In the genomic region with DNA sequence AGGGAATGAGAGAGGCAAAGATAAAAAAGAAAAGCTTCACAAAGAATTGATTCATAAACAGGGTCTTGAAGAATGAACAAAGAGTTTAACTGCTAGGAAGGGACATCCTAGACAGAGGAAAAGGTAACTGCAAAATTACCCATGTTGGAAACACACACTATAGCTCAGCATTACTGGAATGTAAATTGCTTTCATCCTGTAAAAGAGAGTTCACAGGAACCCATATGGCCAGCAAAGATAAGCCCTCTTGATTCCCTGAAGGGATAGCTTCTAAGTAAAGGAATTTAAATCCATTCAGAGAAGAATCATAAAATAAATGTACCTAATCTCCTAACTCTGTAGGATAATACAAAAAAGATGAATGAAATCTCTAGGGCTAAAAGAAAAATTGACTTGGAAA, we compare ENCODE assay signal across 25 cellular contexts.
"Had no signal": no experiment of that assay in that cellular context is flagged by ENCODE, and none has a peak within 500 bp of the region (broad histone marks: within the 10 kb centered on the region; RNA-seq: fewer than 3 reads in every experiment).

No MANE protein-coding gene starts in this region.

- H3K4me1 ChIP-seq: Peyer's patch, SJCRH30 had no signal

- H3K27me3 ChIP-seq: brain microvascular endothelial cell, MG63, Peyer's patch, SJCRH30 had no signal

- H3K9me3 ChIP-seq: MG63, Peyer's patch, SJCRH30, SK-N-SH had no signal

- H3K4me3 Mint-ChIP-seq: activated CD4-positive, alpha-beta memory T cell treated with anti-CD3 and anti-CD28 coated beads, Interleukin-2, amount 10 ng/mL, durations not matched to agents 7 days and 5 days; activated CD4-positive, alpha-beta T cell treated with anti-CD3 and anti-CD28 coated beads for 36 hours; activated naive CD4-positive, alpha-beta T cell treated with anti-CD3 and anti-CD28 coated beads, Interleukin-2, amount 10 ng/mL, durations not matched to agents 7 days and 5 days; activated naive CD8-positive, alpha-beta T cell treated with anti-CD3 and anti-CD28 coated beads for 36 hours; activated T-cell treated with anti-CD3 and anti-CD28 coated beads, Interleukin-2, amount 50 U/mL, for 72 hours had no signal

- H3K36me3 Mint-ChIP-seq: activated naive CD4-positive, alpha-beta T cell treated with anti-CD3 and anti-CD28 coated beads, Interleukin-2, amount 10 ng/mL, durations not matched to agents 7 days and 5 days; activated naive CD8-positive, alpha-beta T cell treated with anti-CD3 and anti-CD28 coated beads for 36 hours had no signal

- H3K4me3 ChIP-seq: MG63, Peyer's patch, SJCRH30 had no signal

- H3K27me3 Mint-ChIP-seq: activated CD4-positive, alpha-beta memory T cell treated with anti-CD3 and anti-CD28 coated beads, Interleukin-2, amount 10 ng/mL, durations not matched to agents 7 days and 5 days; activated CD4-positive, alpha-beta T cell treated with anti-CD3 and anti-CD28 coated beads for 36 hours; activated naive CD4-positive, alpha-beta T cell treated with anti-CD3 and anti-CD28 coated beads, Interleukin-2, amount 10 ng/mL, durations not matched to agents 7 days and 5 days; activated naive CD8-positive, alpha-beta T cell treated with anti-CD3 and anti-CD28 coated beads for 36 hours had no signal

- ATAC-seq: activated CD4-positive, alpha-beta T cell treated with anti-CD3 and anti-CD28 coated beads for 36 hours; activated T-cell treated with anti-CD3 and anti-CD28 coated beads, Interleukin-2, amount 50 U/mL, for 72 hours had no signal

- DNase-seq: activated CD4-positive, alpha-beta memory T cell treated with anti-CD3 and anti-CD28 coated beads, Interleukin-2, amount 10 ng/mL, durations not matched to agents 7 days and 5 days; activated CD4-positive, alpha-beta T cell treated with anti-CD3 and anti-CD28 coated beads for 36 hours; activated CD4-positive, alpha-beta T cell treated with anti-CD3 and anti-CD28 coated beads, Interleukin-2, amount 50 U/mL, for 1 hour; activated CD4-positive, CD25-positive, alpha-beta regulatory T cell; activated gamma-delta T cell treated with Interleukin-2 at 50 U/mL for 16 hours; activated naive CD4-positive, alpha-beta T cell treated with anti-CD3 and anti-CD28 coated beads, Interleukin-2, amount 10 ng/mL, durations not matched to agents 7 days and 5 days; activated naive CD8-positive, alpha-beta T cell treated with anti-CD3 and anti-CD28 coated beads for 36 hours; activated T-cell treated with anti-CD3 and anti-CD28 coated beads, Interleukin-2, amount 50 U/mL, for 72 hours; brain microvascular endothelial cell; cerebellar nuclear complex; MG63; MV-4-11; NCI-H1092 treated with DMSO at 0.1 percent for 48 hours; NCI-H1436; NCI-H1694 treated with DMSO at 0.1 percent for 48 hours; NCI-H2081 treated with DMSO at 0.1 percent for 48 hours; NCI-H446; NCI-H748 treated with DMSO at 0.1 percent for 48 hours; Peyer's patch; Right ventricle myocardium superior; SJCRH30; SK-N-SH; T-helper 1 cell had no signal

- H3K27ac ChIP-seq: brain microvascular endothelial cell, Peyer's patch, RWPE1, SJCRH30 had no signal

- H3K27ac Mint-ChIP-seq: activated CD4-positive, alpha-beta memory T cell treated with anti-CD3 and anti-CD28 coated beads, Interleukin-2, amount 10 ng/mL, durations not matched to agents 7 days and 5 days; activated CD4-positive, alpha-beta T cell treated with anti-CD3 and anti-CD28 coated beads for 36 hours; activated naive CD4-positive, alpha-beta T cell treated with anti-CD3 and anti-CD28 coated beads, Interleukin-2, amount 10 ng/mL, durations not matched to agents 7 days and 5 days; activated naive CD8-positive, alpha-beta T cell treated with anti-CD3 and anti-CD28 coated beads for 36 hours; activated T-cell treated with anti-CD3 and anti-CD28 coated beads, Interleukin-2, amount 50 U/mL, for 72 hours; activated T-helper 2 cell treated with anti-CD3 and anti-CD28 coated beads, Interferon-gamma antibody, Interleukin-2, Interleukin-4, amounts not matched to agents 10 μg/mL and 5 μg/mL and 100 μg/mL, durations not matched to agents 14 hours and 24 hours and 36 hours had no signal

- H3K4me1 Mint-ChIP-seq: activated CD4-positive, alpha-beta memory T cell treated with anti-CD3 and anti-CD28 coated beads, Interleukin-2, amount 10 ng/mL, durations not matched to agents 7 days and 5 days; activated CD4-positive, alpha-beta T cell treated with anti-CD3 and anti-CD28 coated beads for 36 hours; activated naive CD4-positive, alpha-beta T cell treated with anti-CD3 and anti-CD28 coated beads, Interleukin-2, amount 10 ng/mL, durations not matched to agents 7 days and 5 days; activated naive CD8-positive, alpha-beta T cell treated with anti-CD3 and anti-CD28 coated beads for 36 hours had no signal

- H3K36me3 ChIP-seq: brain microvascular endothelial cell, MG63, Peyer's patch, SJCRH30 had no signal

- H3K9me3 Mint-ChIP-seq: activated CD4-positive, alpha-beta memory T cell treated with anti-CD3 and anti-CD28 coated beads, Interleukin-2, amount 10 ng/mL, durations not matched to agents 7 days and 5 days; activated naive CD4-positive, alpha-beta T cell treated with anti-CD3 and anti-CD28 coated beads, Interleukin-2, amount 10 ng/mL, durations not matched to agents 7 days and 5 days; activated naive CD8-positive, alpha-beta T cell treated with anti-CD3 and anti-CD28 coated beads for 36 hours; activated T-helper 2 cell treated with anti-CD3 and anti-CD28 coated beads, Interferon-gamma antibody, Interleukin-2, Interleukin-4, amounts not matched to agents 10 μg/mL and 5 μg/mL and 100 μg/mL, durations not matched to agents 14 hours and 24 hours and 36 hours had no signal
